In genomic region chr6:24911983-24912382, GRCh38 we compare ENCODE assay signal across 13 cellular contexts. TPM values are rescaled to one million over a fixed set of nuclear protein-coding genes. Genes with fewer than 3 reads are reported as not detected.
DNase-seq lines count a peak whose midpoint lies in the region; ATAC-seq and TF ChIP-seq lines count a peak whose summit lies in the region.
"Had no signal": no experiment of that assay in that cellular context is flagged by ENCODE, and none has a peak within 500 bp of the region (broad histone marks: within the 10 kb centered on the region; RNA-seq: fewer than 3 reads in every experiment).

No MANE protein-coding gene starts in this region.

- peak overlapping the region; percentile 74 for H3K27ac ChIP-seq in CD4-positive, CD25-positive, alpha-beta regulatory T cell (ENCODE audit: insufficient read depth, low read length, poor library complexity, severe bottlenecking)
- no peak overlapping the region for H3K27ac ChIP-seq in HUES6 (ENCODE audit: low read depth, low read length)
- H3K27ac ChIP-seq in suprapubic skin: no peak overlapping the region
- H3K27ac ChIP-seq: right lobe of liver, SJSA1 had no signal

- peaks cover 29 to 98% (median 91%) of the 10 kb centered on the region in 4 donors for H3K4me1 Mint-ChIP-seq in CD4-positive, CD25-positive, alpha-beta regulatory T cell
- H3K4me1 Mint-ChIP-seq in chondrocyte (ENCODE audit: low read depth) (peaks cover 35% of the 10 kb centered on the region), neural crest cell (peaks cover 48% of the 10 kb centered on the region)

- H3K9ac ChIP-seq in HUES6 (ENCODE audit: low read length): no peak overlapping the region

- intact Hi-C loops in posterior vena cava (cut with DNase I): no loop called here

- no peak for ATAC-seq in CD4-positive, CD25-positive, alpha-beta regulatory T cell (ENCODE audit: low read depth in 2 of 2)
- ATAC-seq in GM18498 (IDR thresholded peaks at IDR 0.05; ENCODE audit: unreplicated experiment): no peak

- H3K9me3 Mint-ChIP-seq in CD4-positive, CD25-positive, alpha-beta regulatory T cell: peaks cover 0 to 1% (median 0%) of the 10 kb centered on the region in 7 donors
- no peaks in the 10 kb centered on the region for H3K9me3 Mint-ChIP-seq in chondrocyte (ENCODE audit: low read depth)
- H3K9me3 Mint-ChIP-seq in neural crest cell: no peaks in the 10 kb centered on the region

- H3K36me3 ChIP-seq in CD4-positive, CD25-positive, alpha-beta regulatory T cell (ENCODE audit: control insufficient read depth, insufficient read depth, low read length): peaks cover 49% of the 10 kb centered on the region
- H3K36me3 ChIP-seq in HUES6 (ENCODE audit: control insufficient read depth, insufficient read depth, low read length) (no peaks in the 10 kb centered on the region), suprapubic skin (no peaks in the 10 kb centered on the region)
- H3K36me3 ChIP-seq: left lung, right lobe of liver, SJSA1 had no signal

- peaks cover 71% of the 10 kb centered on the region for H3K36me3 Mint-ChIP-seq in CD4-positive, CD25-positive, alpha-beta regulatory T cell
- H3K36me3 Mint-ChIP-seq in chondrocyte (ENCODE audit: low read depth) (no peaks in the 10 kb centered on the region), neural crest cell (ENCODE audit: low read depth) (no peaks in the 10 kb centered on the region)

- no peaks in the 10 kb centered on the region for H3K27me3 Mint-ChIP-seq in CD4-positive, CD25-positive, alpha-beta regulatory T cell
- H3K27me3 Mint-ChIP-seq in chondrocyte (ENCODE audit: low read depth) (no peaks in the 10 kb centered on the region), neural crest cell (ENCODE audit: low read depth) (peaks cover 50% of the 10 kb centered on the region)

- H3K4me1 ChIP-seq in CD4-positive, CD25-positive, alpha-beta regulatory T cell (ENCODE audit: control insufficient read depth, insufficient read depth, low read length, poor library complexity, severe bottlenecking): peaks cover 97% of the 10 kb centered on the region
- H3K4me1 ChIP-seq in HUES6 (ENCODE audit: control insufficient read depth, insufficient read depth, low read length): peaks cover 12% of the 10 kb centered on the region; the same call in 1 of the 2 replicates
- H3K4me1 ChIP-seq in suprapubic skin: peaks cover 37% of the 10 kb centered on the region

- H3K27ac Mint-ChIP-seq in CD4-positive, CD25-positive, alpha-beta regulatory T cell: peak overlapping the region; percentile 78 to 98 (median 96)
- H3K27ac Mint-ChIP-seq in chondrocyte (ENCODE audit: unreplicated experiment) (no peak overlapping the region), neural crest cell (ENCODE audit: unreplicated experiment) (no peak overlapping the region)

- H3K9me3 ChIP-seq in CD4-positive, CD25-positive, alpha-beta regulatory T cell (ENCODE audit: control insufficient read depth in 2 of 2, low read length in 2 of 2): no peaks in the 10 kb centered on the region
- H3K9me3 ChIP-seq in HUES6 (ENCODE audit: control insufficient read depth, insufficient read depth, low read depth, low read length) (no peaks in the 10 kb centered on the region), suprapubic skin (no peaks in the 10 kb centered on the region)
- H3K9me3 ChIP-seq: left lung, right lobe of liver, SJSA1 had no signal

- peak overlapping the region; percentile 92 to 98 (median 94) for H3K4me3 Mint-ChIP-seq in CD4-positive, CD25-positive, alpha-beta regulatory T cell
- H3K4me3 Mint-ChIP-seq in chondrocyte (ENCODE audit: unreplicated experiment) (peak overlapping the region; percentile 90), neural crest cell (peak overlapping the region; percentile 91)

- WGBS in suprapubic skin: 59% methylated on average over 5 of the region's 5 CpGs

- no peak for DNase-seq in CD4-positive, CD25-positive, alpha-beta regulatory T cell
- DNase-seq in chondrocyte (ENCODE audit: low spot score) (no peak), neural crest cell (ENCODE audit: low read depth, low spot score) (no peak), posterior vena cava (ENCODE audit: low spot score) (no peak), NCI-H1048 (lab: John Stamatoyannopoulos, UW) (no peak), suprapubic skin (ENCODE audit: low spot score in 2 of 2) (no peak)
- DNase-seq: DMS153, Kasumi-1, left lung had no signal

- TF ChIP-seq CTCF in chondrocyte (IDR thresholded peaks at IDR 0.05) (no peak), neural crest cell (conservative IDR thresholded peaks at IDR 0.05) (no peak), suprapubic skin (IDR thresholded peaks at IDR 0.05) (no peak)

- peak overlapping the region; percentile 89 for H3K4me3 ChIP-seq in CD4-positive, CD25-positive, alpha-beta regulatory T cell (ENCODE audit: low read depth, low read length)
- H3K4me3 ChIP-seq in HUES6 (ENCODE audit: low read depth, low read length) (peak overlapping the region; percentile 89; the same call in 1 of the 2 replicates), suprapubic skin (no peak overlapping the region)

- no peak for TF ChIP-seq POLR2A in suprapubic skin (IDR thresholded peaks at IDR 0.05)

- TF ChIP-seq EP300 in suprapubic skin (IDR thresholded peaks at IDR 0.05): no peak

- H3K27me3 ChIP-seq in CD4-positive, CD25-positive, alpha-beta regulatory T cell (ENCODE audit: control insufficient read depth, insufficient read depth, low read length): no peaks in the 10 kb centered on the region
- H3K27me3 ChIP-seq in HUES6 (ENCODE audit: control insufficient read depth, insufficient read depth, low read length): peaks cover 65% of the 10 kb centered on the region
- peaks cover 10% of the 10 kb centered on the region for H3K27me3 ChIP-seq in suprapubic skin
- H3K27me3 ChIP-seq: left lung, right lobe of liver, SJSA1 had no signal

RNA-seq across cellular contexts. Expression of gene RIPOR2, which starts 23.8 kb away (rescaled TPM):
- total RNA-seq in CD4-positive, CD25-positive, alpha-beta regulatory T cell: 364 TPM
- 100 to 1,000 TPM; 320 to 435 (median 407) TPM for polyA plus RNA-seq in CD4-positive, CD25-positive, alpha-beta regulatory T cell
- total RNA-seq in chondrocyte (0.62 to 1.9 TPM (median 0.92 TPM) in 3 replicates), neural crest cell (2.9 and 3.5 TPM in 2 replicates), posterior vena cava (10 to 100 TPM; 11.8 to 14.9 TPM), suprapubic skin (10 to 100 TPM in 3 of 4 donors, 1 to 10 TPM in 1; 3.8 to 12.8 (median 11.4) TPM)

Comparison
In these comparisons a context has a peak if more than half of its experiments do, and no peak if none do; other contexts are left out.
1. H3K27ac Mint-ChIP-seq: peak in CD4-positive, CD25-positive, alpha-beta regulatory T cell (3 of 3); none in chondrocyte (single experiment) and neural crest cell (single experiment).
2. RNA of gene RIPOR2, which starts 23.8 kb away (total RNA-seq): 364 TPM in CD4-positive, CD25-positive, alpha-beta regulatory T cell (single experiment); 11.8 to 14.9 TPM in posterior vena cava, 3.8 to 12.8 TPM in suprapubic skin, 2.9 to 3.5 TPM in neural crest cell and 0.62 to 1.9 TPM in chondrocyte; every median in the first group is over 10 times any median in the second.
3. Peak in every context shown above with its lines, with median percentiles within 50 percentile points of each other: H3K4me3 Mint-ChIP-seq.